In the genomic region with DNA sequence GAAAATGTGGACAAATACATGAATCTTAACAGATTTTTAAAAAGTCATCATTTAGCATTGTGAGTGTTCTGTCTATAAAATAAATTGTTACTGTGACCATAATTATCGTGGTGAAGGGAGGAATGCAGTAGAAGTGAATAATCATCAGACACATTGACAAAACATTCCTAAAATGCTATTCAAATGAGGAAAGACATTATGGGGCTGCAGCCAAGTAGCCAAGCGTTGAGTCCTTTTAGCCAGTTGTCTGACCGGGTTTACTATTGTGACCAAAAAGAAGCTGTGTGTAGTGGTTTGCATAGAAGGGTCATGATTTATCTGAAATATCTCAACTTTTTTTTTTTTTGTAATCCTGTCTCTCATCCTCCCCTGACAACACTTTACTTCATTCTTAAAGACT, we compare ENCODE assay signal across 9 cellular contexts. TPM values are rescaled to one million over a fixed set of nuclear protein-coding genes. Genes with fewer than 3 reads are reported as not detected.
DNase-seq lines count a peak whose midpoint lies in the region.
"Had no signal": no experiment of that assay in that cellular context is flagged by ENCODE, and none has a peak within 500 bp of the region (broad histone marks: within the 10 kb centered on the region; RNA-seq: fewer than 3 reads in every experiment).

No MANE protein-coding gene starts in this region.

- peaks cover 21% of the 10 kb centered on the region for H3K4me1 ChIP-seq in mesodermal cell (ENCODE audit: control insufficient read depth, insufficient read depth, low read length, poor library complexity, severe bottlenecking)

- no peaks in the 10 kb centered on the region for H3K9me3 Mint-ChIP-seq in activated naive CD8-positive, alpha-beta T cell treated with anti-CD3 and anti-CD28 coated beads for 36 hours
- H3K9me3 Mint-ChIP-seq: CD4-positive, alpha-beta memory T cell had no signal

- no peaks in the 10 kb centered on the region for H3K36me3 ChIP-seq in mesodermal cell (ENCODE audit: control insufficient read depth, insufficient read depth, low read length)

- peaks cover 7% of the 10 kb centered on the region for H3K27me3 Mint-ChIP-seq in activated naive CD8-positive, alpha-beta T cell treated with anti-CD3 and anti-CD28 coated beads for 36 hours

- no peak overlapping the region for H3K4me3 Mint-ChIP-seq in activated naive CD8-positive, alpha-beta T cell treated with anti-CD3 and anti-CD28 coated beads for 36 hours
- H3K4me3 Mint-ChIP-seq: CD4-positive, alpha-beta memory T cell had no signal

- H3K4me3 ChIP-seq in mesodermal cell (ENCODE audit: extremely low read depth, insufficient read depth, low read length, poor library complexity, severe bottlenecking): no peak overlapping the region

- no peaks in the 10 kb centered on the region for H3K36me3 Mint-ChIP-seq in activated naive CD8-positive, alpha-beta T cell treated with anti-CD3 and anti-CD28 coated beads for 36 hours
- H3K36me3 Mint-ChIP-seq: CD4-positive, alpha-beta memory T cell had no signal

- H3K9me3 ChIP-seq in mesodermal cell (ENCODE audit: control insufficient read depth, low read length): no peaks in the 10 kb centered on the region

- H3K27ac Mint-ChIP-seq in activated naive CD8-positive, alpha-beta T cell treated with anti-CD3 and anti-CD28 coated beads for 36 hours: no peak overlapping the region
- H3K27ac Mint-ChIP-seq: CD4-positive, alpha-beta memory T cell had no signal

- peak overlapping the region; percentile 94 for H3K27ac ChIP-seq in mesodermal cell (ENCODE audit: low read depth, low read length, severe bottlenecking)

- DNase-seq in AG08396 (ENCODE audit: low spot score) (peak; percentile 83), NCI-H226 (peak; percentile 87), epidermal melanocyte (ENCODE audit: insufficient read length, low spot score) (peak; percentile 74), NCI-H1694 treated with DMSO at 0.1 percent for 48 hours (lab: John Stamatoyannopoulos, UW) (no peak), NCI-H2107 (lab: John Stamatoyannopoulos, UW) (no peak), OCI-M2 (lab: John Stamatoyannopoulos, UW; ENCODE audit: unreplicated experiment) (no peak)
- no peak for DNase-seq in activated naive CD8-positive, alpha-beta T cell treated with anti-CD3 and anti-CD28 coated beads for 36 hours
- DNase-seq: CD4-positive, alpha-beta memory T cell had no signal

- H3K4me1 Mint-ChIP-seq in activated naive CD8-positive, alpha-beta T cell treated with anti-CD3 and anti-CD28 coated beads for 36 hours: no peaks in the 10 kb centered on the region

- WGBS in mesodermal cell (ENCODE audit: insufficient coverage in 2 of 2), 2 experiments: no CpG with 5 or more reads among the region's 3 CpGs

RNA-seq across cellular contexts. Expression of a gene that starts 19.5 kb away (rescaled TPM):
- polyA plus RNA-seq in mesodermal cell (2013, experiment 1 of 2): 37.2 TPM
- polyA plus RNA-seq in mesodermal cell (2013, experiment 2 of 2): 30.8 TPM
- total RNA-seq in activated naive CD8-positive, alpha-beta T cell treated with anti-CD3 and anti-CD28 coated beads for 36 hours: 1 to 10 TPM; 4.4 to 4.6 TPM

Comparison
In these comparisons a context has a peak if more than half of its experiments do, and no peak if none do; other contexts are left out.
1. DNase-seq: peak in AG08396 (single experiment), NCI-H226 (single experiment) and epidermal melanocyte (single experiment); none in NCI-H1694 treated with DMSO at 0.1 percent for 48 hours (single experiment), NCI-H2107 (single experiment), activated naive CD8-positive, alpha-beta T cell treated with anti-CD3 and anti-CD28 coated beads for 36 hours (single experiment) and OCI-M2 (single experiment).